ENCODE assay signal across 1 cellular context in genomic region chr9:133564451-133564850, GRCh38.
TF ChIP-seq lines count a peak whose summit lies in the region.

No MANE protein-coding gene starts in this region.

TF ChIP-seq in IMR-90, 13 proteins besides CTCF, POLR2A, EP300 and RAD21:
- no peak for TF ChIP-seq MAZ (IDR thresholded peaks at IDR 0.05; ENCODE audit: borderline replicate concordance, low read depth, low read length)
